ENCODE assay signal across 11 cellular contexts in genomic region chr3:45056608-45057301, GRCh38. TPM values are rescaled to one million over a fixed set of nuclear protein-coding genes. Genes with fewer than 3 reads are reported as not detected.
DNase-seq lines count a peak whose midpoint lies in the region; ATAC-seq, FAIRE-seq and TF ChIP-seq lines count a peak whose summit lies in the region.
"Had no signal": no experiment of that assay in that cellular context is flagged by ENCODE, and none has a peak within 500 bp of the region (broad histone marks: within the 10 kb centered on the region; RNA-seq: fewer than 3 reads in every experiment).

No MANE protein-coding gene starts in this region.

- H3K27me3 Mint-ChIP-seq in activated T-cell treated with anti-CD3 and anti-CD28 coated beads, Interleukin-2, amount 50 U/mL, for 72 hours (ENCODE audit: low read depth), result peaks cover 7% of the 10 kb centered on the region

- POLR2A ChIA-PET in A549 (lab: Yijun Ruan, JAX), result no interaction called here

- no peak overlapping the region for H3K27ac Mint-ChIP-seq in activated T-cell treated with anti-CD3 and anti-CD28 coated beads, Interleukin-2, amount 50 U/mL, for 72 hours
- H3K27ac Mint-ChIP-seq: activated naive CD4-positive, alpha-beta T cell treated with anti-CD3 and anti-CD28 coated beads, Interleukin-2, amount 50 U/mL, for 72 hours had no signal

- TF ChIP-seq RAD21 in A549 (conservative IDR thresholded peaks at IDR 0.05 in 1 of 2, IDR thresholded peaks at IDR 0.05 in 1 of 2), result no peak

- H3K9me3 Mint-ChIP-seq in activated T-cell treated with anti-CD3 and anti-CD28 coated beads, Interleukin-2, amount 50 U/mL, for 72 hours, result no peaks in the 10 kb centered on the region
- H3K9me3 Mint-ChIP-seq: activated naive CD4-positive, alpha-beta T cell treated with anti-CD3 and anti-CD28 coated beads, Interleukin-2, amount 50 U/mL, for 72 hours had no signal

- TF ChIP-seq CTCF in A549 (IDR thresholded peaks at IDR 0.05) (no peak), esophagus squamous epithelium (IDR thresholded peaks at IDR 0.05) (no peak), ovary (IDR thresholded peaks at IDR 0.05) (no peak)

- H3K9me3 ChIP-seq in A549, result no peaks in the 10 kb centered on the region
- no peaks in the 10 kb centered on the region for H3K9me3 ChIP-seq in esophagus squamous epithelium
- H3K9me3 ChIP-seq in muscle layer of colon (ENCODE audit: low read length), result no peaks in the 10 kb centered on the region
- no peaks in the 10 kb centered on the region for H3K9me3 ChIP-seq in ovary

- no peak for DNase-seq in A549 (ENCODE audit: low read depth in 1 of 2, low spot score in 1 of 2)
- DNase-seq in NCI-H345 treated with DMSO at 0.1 percent for 48 hours (lab: John Stamatoyannopoulos, UW; ENCODE audit: unreplicated experiment), result peak; percentile 12
- DNase-seq in esophagus squamous epithelium (lab: John Stamatoyannopoulos, UW), result no peak
- no peak for DNase-seq in activated T-cell treated with anti-CD3 and anti-CD28 coated beads, Interleukin-2, amount 50 U/mL, for 72 hours
- DNase-seq in NCI-H748 (lab: John Stamatoyannopoulos, UW; ENCODE audit: unreplicated experiment), result no peak
- no peak for DNase-seq in ovary
- DNase-seq: glutamatergic neuron had no signal

- H3K9ac ChIP-seq in muscle layer of colon (ENCODE audit: low read length), result peak overlapping the region; percentile 3
- H3K9ac ChIP-seq: KMS-11 had no signal

- ATAC-seq in A549, result no peak
- no peak for ATAC-seq in activated T-cell treated with anti-CD3 and anti-CD28 coated beads, Interleukin-2, amount 50 U/mL, for 72 hours (replicated peaks in 1 of 2)
- ATAC-seq in GM18502 (IDR thresholded peaks at IDR 0.05; ENCODE audit: poor library complexity, unreplicated experiment), result no peak
- ATAC-seq: activated naive CD4-positive, alpha-beta T cell treated with anti-CD3 and anti-CD28 coated beads, Interleukin-2, amount 50 U/mL, for 72 hours had no signal

- H3K4me1 ChIP-seq in A549 (peaks cover 20% of the 10 kb centered on the region), esophagus squamous epithelium (peaks cover 0 to 43% (median 32%) of the 10 kb centered on the region in 3 donors), muscle layer of colon (ENCODE audit: insufficient read depth, low read length) (peaks cover 20% of the 10 kb centered on the region), ovary (ENCODE audit: insufficient read depth) (no peaks in the 10 kb centered on the region)

- H3K27ac ChIP-seq in A549, result peak overlapping the region; percentile 13 to 34; a peak in 5 of 6 replicates
- H3K27ac ChIP-seq in esophagus squamous epithelium, result peak overlapping the region; percentile 35 to 69 (median 54)
- H3K27ac ChIP-seq in muscle layer of colon (ENCODE audit: low read depth, low read length), result no peak overlapping the region
- no peak overlapping the region for H3K27ac ChIP-seq in ovary
- H3K27ac ChIP-seq: KMS-11 had no signal

- no peak for FAIRE-seq in A549 (lab: Jason Lieb, UNC)

- WGBS in A549 (ENCODE audit: missing lambda C conversion rate), result 85% methylated on average over 5 of the region's 5 CpGs
- WGBS in esophagus squamous epithelium, 2 donors, result 50 to 52% methylated on average over 5 of the region's 5 CpGs
- WGBS in ovary, 3 donors, result 60 to 69% (median 65%) methylated on average over 5 of the region's 5 CpGs

- H3K4me3 ChIP-seq in A549, result no peak overlapping the region
- no peak overlapping the region for H3K4me3 ChIP-seq in esophagus squamous epithelium
- no peak overlapping the region for H3K4me3 ChIP-seq in muscle layer of colon (ENCODE audit: low read depth in 1 of 2, low read length in 2 of 2)
- no peak overlapping the region for H3K4me3 ChIP-seq in ovary

- CTCF ChIA-PET in A549 (lab: Yijun Ruan, JAX), result interaction anchor here (3.8 kb wide), 1 partner anchor 16 kb away, joined by 19 read pairs; no protein-coding TSS in a partner anchor

- no peak for TF ChIP-seq EP300 in A549 (IDR thresholded peaks at IDR 0.05)
- TF ChIP-seq EP300 in ovary (IDR thresholded peaks at IDR 0.05), result no peak

- intact Hi-C loops in esophagus squamous epithelium (cut with DNase I) (no loop called here), ovary (cut with DNase I) (no loop called here)

- H3K36me3 ChIP-seq in esophagus squamous epithelium (no peaks in the 10 kb centered on the region), muscle layer of colon (ENCODE audit: insufficient read depth, low read length) (no peaks in the 10 kb centered on the region), ovary (no peaks in the 10 kb centered on the region)

- TF ChIP-seq POLR2A in A549 (IDR thresholded peaks at IDR 0.05; ENCODE audit: low read length) (no peak), esophagus squamous epithelium (IDR thresholded peaks at IDR 0.05) (no peak), ovary (IDR thresholded peaks at IDR 0.05) (no peak)

- H3K4me2 ChIP-seq in A549, result no peak overlapping the region
- H3K4me2 ChIP-seq: KMS-11 had no signal

- no peak overlapping the region for H3K4me3 Mint-ChIP-seq in activated T-cell treated with anti-CD3 and anti-CD28 coated beads, Interleukin-2, amount 50 U/mL, for 72 hours

- H3K27me3 ChIP-seq in esophagus squamous epithelium (no peaks in the 10 kb centered on the region), muscle layer of colon (ENCODE audit: control insufficient read depth in 1 of 2, insufficient read depth in 2 of 2, low read length in 2 of 2) (no peaks in the 10 kb centered on the region), ovary (no peaks in the 10 kb centered on the region)

- no peaks in the 10 kb centered on the region for H3K36me3 Mint-ChIP-seq in activated T-cell treated with anti-CD3 and anti-CD28 coated beads, Interleukin-2, amount 50 U/mL, for 72 hours (ENCODE audit: insufficient read depth in 2 of 2)
- H3K36me3 Mint-ChIP-seq: activated naive CD4-positive, alpha-beta T cell treated with anti-CD3 and anti-CD28 coated beads, Interleukin-2, amount 50 U/mL, for 72 hours had no signal

- H3K4me1 Mint-ChIP-seq in activated T-cell treated with anti-CD3 and anti-CD28 coated beads, Interleukin-2, amount 50 U/mL, for 72 hours (ENCODE audit: low read depth), result peaks cover 29% of the 10 kb centered on the region

TF ChIP-seq in A549, 52 proteins besides CTCF, POLR2A, EP300 and RAD21:
- TF ChIP-seq E2F6 (IDR thresholded peaks at IDR 0.05; ENCODE audit: borderline replicate concordance, low read depth) (no peak), GATA3 (IDR thresholded peaks at IDR 0.05; ENCODE audit: borderline replicate concordance) (no peak), SREBF2 (IDR thresholded peaks at IDR 0.05) (no peak), MAX (IDR thresholded peaks at IDR 0.05) (no peak)

RNA-seq across cellular contexts. Expression of gene CLEC3B, which starts 30.7 kb away (rescaled TPM):
- not detected in 2 replicates for polyA plus RNA-seq in A549 (2011; rRNA removed)
- 0.07 and 0.08 TPM in 2 replicates for polyA plus RNA-seq in A549 (2012; cell fraction: cytosol; rRNA removed)
- polyA plus RNA-seq in A549 (2012; cell fraction: nucleus; rRNA removed), result 0.53 and 1.3 TPM in 2 replicates
- not detected in 3 replicates for polyA plus RNA-seq in A549 (2017; fragmentation: RNase III; extraction: RNeasy Plus Mini Kit Qiagen cat#74134 plus additional on column Dnase treatment)
- not detected in 2 replicates for polyA minus RNA-seq in A549 (2011; rRNA and poly(A)+ RNA removed)
- total RNA-seq in esophagus squamous epithelium, result 10 to 100 TPM in 1 of 4 donors, 1 to 10 TPM in 3; 4.3 to 28.8 (median 6.9) TPM
- total RNA-seq in activated T-cell treated with anti-CD3 and anti-CD28 coated beads, Interleukin-2, amount 50 U/mL, for 72 hours, result under 1 TPM in 1 of 2 donors, not detected in 1; 0.25 TPM
- 10 to 100 TPM in 3 of 7 donors, 1 to 10 TPM in 4; 2.9 to 18.2 (median 7.5) TPM for total RNA-seq in ovary
- polyA plus RNA-seq in ovary, result 10 to 100 TPM; 12.2 to 63.5 TPM
- total RNA-seq: activated naive CD4-positive, alpha-beta T cell treated with anti-CD3 and anti-CD28 coated beads, Interleukin-2, amount 50 U/mL, for 72 hours had no signal

Comparison
In these comparisons a context has a peak if more than half of its experiments do, and no peak if none do; other contexts are left out.
1. H3K27ac ChIP-seq: peak in A549 (2 of 2) and esophagus squamous epithelium (4 of 4); none in muscle layer of colon (single experiment) and ovary (0 of 2).